In the genomic region with DNA sequence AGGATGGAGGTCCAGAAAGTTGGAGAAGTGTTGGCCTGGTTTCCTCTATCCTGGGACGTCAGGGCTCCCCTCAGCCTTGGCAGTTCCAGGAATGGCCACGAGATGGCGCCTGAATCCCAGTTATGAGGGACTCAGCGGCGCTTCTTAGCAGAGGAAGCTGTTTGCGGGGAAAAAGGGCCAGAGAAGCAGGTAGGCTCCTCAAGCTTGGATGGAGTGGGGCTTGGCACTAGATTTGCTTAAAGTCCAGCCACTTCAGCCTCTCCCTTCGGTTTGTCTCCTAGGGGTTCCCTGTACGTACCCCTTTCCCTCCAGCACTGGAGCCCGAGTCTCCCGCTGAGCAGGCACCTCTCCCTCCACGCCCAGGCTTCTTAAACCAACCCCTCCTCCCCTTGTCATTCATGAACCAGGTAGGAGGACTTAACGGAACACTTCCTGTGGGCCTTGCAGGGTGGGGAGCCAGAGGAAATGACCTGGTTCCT, we compare ENCODE assay signal across 2 cellular contexts.
TF ChIP-seq lines count a peak whose summit lies in the region.

No MANE protein-coding gene starts in this region.

TF ChIP-seq in IMR-90, 13 proteins besides CTCF, POLR2A, EP300 and RAD21:
- no peak for TF ChIP-seq BHLHE40 (IDR thresholded peaks at IDR 0.05; ENCODE audit: low read depth, low read length)
- no peak for TF ChIP-seq FOS (IDR thresholded peaks at IDR 0.05; ENCODE audit: low read depth, low read length)
- TF ChIP-seq SMC3 (IDR thresholded peaks at IDR 0.05; ENCODE audit: low read depth, low read length), result peak; percentile 92
TF ChIP-seq in IMR-90: peak in this region for 1.

TF ChIP-seq in neural cell, 6 proteins besides CTCF, POLR2A, EP300 and RAD21:
- TF ChIP-seq TAF1 (IDR thresholded peaks at IDR 0.05; ENCODE audit: low read depth) (no peak), SMC3 (conservative IDR thresholded peaks at IDR 0.05; ENCODE audit: poor library complexity) (peak; percentile 93), POLR2AphosphoS5 (IDR thresholded peaks at IDR 0.05) (no peak), REST (IDR thresholded peaks at IDR 0.05; ENCODE audit: borderline replicate concordance) (no peak)
